In genomic region chr19:49615861-49616260, GRCh38 we compare ENCODE assay signal across 32 cellular contexts.
"Had no signal": no experiment of that assay in that cellular context is flagged by ENCODE, and none has a peak within 500 bp of the region (broad histone marks: within the 10 kb centered on the region; RNA-seq: fewer than 3 reads in every experiment).

No MANE protein-coding gene starts in this region.

- H3K27ac ChIP-seq: adrenal gland, body of pancreas, coronary artery, dorsolateral prefrontal cortex had no signal

- H3K27me3 Mint-ChIP-seq: activated CD4-positive, alpha-beta memory T cell treated with anti-CD3 and anti-CD28 coated beads for 36 hours; activated CD4-positive, alpha-beta T cell treated with anti-CD3 and anti-CD28 coated beads for 36 hours; activated CD4-positive, alpha-beta T cell treated with anti-CD3 and anti-CD28 coated beads, Interleukin-2, amount 10 ng/mL, durations not matched to agents 24 days and 14 days; activated CD8-positive, alpha-beta memory T cell treated with anti-CD3 and anti-CD28 coated beads, Interleukin-2, amount 10 ng/mL, durations not matched to agents 7 days and 5 days; activated naive CD4-positive, alpha-beta T cell treated with anti-CD3 and anti-CD28 coated beads, Interleukin-2, amount 50 U/mL, for 24 hours; activated naive CD8-positive, alpha-beta T cell treated with anti-CD3 and anti-CD28 coated beads for 36 hours; activated naive CD8-positive, alpha-beta T cell treated with anti-CD3 and anti-CD28 coated beads, Interleukin-2, amount 50 U/mL, for 24 hours; dendritic cell treated with granulocyte-macrophage colony-stimulating factor and Interleukin-4, amounts not matched to agents 40 ng/mL and 50 ng/mL, for 4 days had no signal

- H3K27me3 ChIP-seq: adrenal gland, body of pancreas, dorsolateral prefrontal cortex had no signal

- H3K4me1 Mint-ChIP-seq: endodermal cell had no signal

- ATAC-seq: activated CD4-positive, alpha-beta T cell treated with anti-CD3 and anti-CD28 coated beads for 36 hours; activated CD8-positive, alpha-beta memory T cell treated with anti-CD3 and anti-CD28 coated beads, Interleukin-2, amount 10 ng/mL, durations not matched to agents 7 days and 5 days; activated CD8-positive, alpha-beta T cell treated with anti-CD3 and anti-CD28 coated beads, Interleukin-2, amount 10 ng/mL, durations not matched to agents 7 days and 5 days; activated naive CD8-positive, alpha-beta T cell treated with anti-CD3 and anti-CD28 coated beads, Interleukin-2, amount 50 U/mL, for 24 hours; body of pancreas; esophagus mucosa had no signal

- H3K9me3 Mint-ChIP-seq: activated CD4-positive, alpha-beta memory T cell treated with anti-CD3 and anti-CD28 coated beads for 36 hours; activated CD4-positive, alpha-beta T cell treated with anti-CD3 and anti-CD28 coated beads, Interleukin-2, amount 10 ng/mL, durations not matched to agents 24 days and 14 days; activated naive CD4-positive, alpha-beta T cell treated with anti-CD3 and anti-CD28 coated beads for 36 hours; activated naive CD4-positive, alpha-beta T cell treated with anti-CD3 and anti-CD28 coated beads, Interleukin-2, amount 50 U/mL, for 24 hours; activated naive CD8-positive, alpha-beta T cell treated with anti-CD3 and anti-CD28 coated beads for 36 hours; activated naive CD8-positive, alpha-beta T cell treated with anti-CD3 and anti-CD28 coated beads, Interleukin-2, amount 50 U/mL, for 24 hours; activated T-helper 1 cell treated with anti-CD3 and anti-CD28 coated beads, Interleukin-12 subunit alpha, Interleukin-12 subunit beta, Interleukin-2, Interleukin-4 antibody, amounts not matched to agents 30 ng/mL and 10 ng/mL and 1 ng/mL, durations not matched to agents 14 hours and 24 hours and 36 hours; activated T-helper 2 cell treated with anti-CD3 and anti-CD28 coated beads, Interferon-gamma antibody, Interleukin-2, Interleukin-4, amounts not matched to agents 10 μg/mL and 5 μg/mL and 100 μg/mL, durations not matched to agents 14 hours and 24 hours and 36 hours; dendritic cell treated with granulocyte-macrophage colony-stimulating factor and Interleukin-4, amounts not matched to agents 40 ng/mL and 50 ng/mL, for 4 days; endodermal cell had no signal

- H3K4me3 Mint-ChIP-seq: activated CD4-positive, alpha-beta memory T cell treated with anti-CD3 and anti-CD28 coated beads for 36 hours; activated CD4-positive, alpha-beta T cell treated with anti-CD3 and anti-CD28 coated beads for 36 hours; activated CD4-positive, alpha-beta T cell treated with anti-CD3 and anti-CD28 coated beads, Interleukin-2, amount 10 ng/mL, durations not matched to agents 24 days and 14 days; activated CD8-positive, alpha-beta memory T cell treated with anti-CD3 and anti-CD28 coated beads, Interleukin-2, amount 10 ng/mL, durations not matched to agents 7 days and 5 days; activated CD8-positive, alpha-beta T cell treated with anti-CD3 and anti-CD28 coated beads, Interleukin-2, amount 10 ng/mL, durations not matched to agents 7 days and 5 days; activated naive CD4-positive, alpha-beta T cell treated with anti-CD3 and anti-CD28 coated beads for 36 hours; activated naive CD4-positive, alpha-beta T cell treated with anti-CD3 and anti-CD28 coated beads, Interleukin-2, amount 50 U/mL, for 24 hours; activated naive CD8-positive, alpha-beta T cell treated with anti-CD3 and anti-CD28 coated beads for 36 hours; activated naive CD8-positive, alpha-beta T cell treated with anti-CD3 and anti-CD28 coated beads, Interleukin-2, amount 50 U/mL, for 24 hours; activated T-helper 1 cell treated with anti-CD3 and anti-CD28 coated beads, Interleukin-12 subunit alpha, Interleukin-12 subunit beta, Interleukin-2, Interleukin-4 antibody, amounts not matched to agents 30 ng/mL and 10 ng/mL and 1 ng/mL, durations not matched to agents 14 hours and 24 hours and 36 hours; dendritic cell treated with granulocyte-macrophage colony-stimulating factor and Interleukin-4, amounts not matched to agents 40 ng/mL and 50 ng/mL, for 4 days; endodermal cell had no signal

- DNase-seq: activated CD4-positive, alpha-beta memory T cell treated with anti-CD3 and anti-CD28 coated beads for 36 hours; activated CD4-positive, alpha-beta T cell treated with anti-CD3 and anti-CD28 coated beads for 36 hours; activated CD4-positive, alpha-beta T cell treated with anti-CD3 and anti-CD28 coated beads, Interleukin-2, amount 10 ng/mL, durations not matched to agents 24 days and 14 days; activated CD4-positive, CD25-positive, alpha-beta regulatory T cell; activated CD4-positive, CD25-positive, alpha-beta regulatory T cell treated with anti-CD3 and anti-CD28 coated beads, Interleukin-2, amount 50 U/mL, for 72 hours; activated CD8-positive, alpha-beta memory T cell treated with anti-CD3 and anti-CD28 coated beads, Interleukin-2, amount 10 ng/mL, durations not matched to agents 7 days and 5 days; activated CD8-positive, alpha-beta memory T cell treated with anti-CD3 and anti-CD28 coated beads, Interleukin-2, amount 50 U/mL, for 4 hours; activated CD8-positive, alpha-beta T cell treated with anti-CD3 and anti-CD28 coated beads, Interleukin-2, amount 10 ng/mL, durations not matched to agents 7 days and 5 days; activated effector memory CD4-positive, alpha-beta T cell treated with anti-CD3 and anti-CD28 coated beads, Interleukin-2, amount 50 U/mL, for 16 hours; activated naive CD4-positive, alpha-beta T cell treated with anti-CD3 and anti-CD28 coated beads for 36 hours; activated naive CD8-positive, alpha-beta T cell treated with anti-CD3 and anti-CD28 coated beads for 36 hours; activated naive CD8-positive, alpha-beta T cell treated with anti-CD3 and anti-CD28 coated beads, Interleukin-2, amount 50 U/mL, for 24 hours; activated T-cell treated with anti-CD3 and anti-CD28 coated beads, Interleukin-2, amount 50 U/mL, for 1 hour; activated T-cell treated with anti-CD3 and anti-CD28 coated beads, Interleukin-2, amount 50 U/mL, for 48 hours; adrenal gland; amygdala; aorta; body of pancreas; central memory CD4-positive, alpha-beta T cell; cerebellar nuclear complex; dorsolateral prefrontal cortex; effector memory CD4-positive, alpha-beta T cell; endodermal cell; foreskin fibroblast; head of caudate nucleus; T-helper 2 cell had no signal

- H3K9me3 ChIP-seq: adrenal gland, body of pancreas had no signal

- H3K4me3 ChIP-seq: adrenal gland, body of pancreas, coronary artery, dorsolateral prefrontal cortex had no signal

- H3K27ac Mint-ChIP-seq: activated CD4-positive, alpha-beta memory T cell treated with anti-CD3 and anti-CD28 coated beads for 36 hours; activated CD8-positive, alpha-beta memory T cell treated with anti-CD3 and anti-CD28 coated beads, Interleukin-2, amount 10 ng/mL, durations not matched to agents 7 days and 5 days; activated CD8-positive, alpha-beta T cell treated with anti-CD3 and anti-CD28 coated beads, Interleukin-2, amount 10 ng/mL, durations not matched to agents 7 days and 5 days; activated naive CD8-positive, alpha-beta T cell treated with anti-CD3 and anti-CD28 coated beads for 36 hours; activated naive CD8-positive, alpha-beta T cell treated with anti-CD3 and anti-CD28 coated beads, Interleukin-2, amount 50 U/mL, for 24 hours; activated T-helper 1 cell treated with anti-CD3 and anti-CD28 coated beads, Interleukin-12 subunit alpha, Interleukin-12 subunit beta, Interleukin-2, Interleukin-4 antibody, amounts not matched to agents 30 ng/mL and 10 ng/mL and 1 ng/mL, durations not matched to agents 14 hours and 24 hours and 36 hours; activated T-helper 2 cell treated with anti-CD3 and anti-CD28 coated beads, Interferon-gamma antibody, Interleukin-2, Interleukin-4, amounts not matched to agents 10 μg/mL and 5 μg/mL and 100 μg/mL, durations not matched to agents 14 hours and 24 hours and 36 hours had no signal
